In the genomic region with DNA sequence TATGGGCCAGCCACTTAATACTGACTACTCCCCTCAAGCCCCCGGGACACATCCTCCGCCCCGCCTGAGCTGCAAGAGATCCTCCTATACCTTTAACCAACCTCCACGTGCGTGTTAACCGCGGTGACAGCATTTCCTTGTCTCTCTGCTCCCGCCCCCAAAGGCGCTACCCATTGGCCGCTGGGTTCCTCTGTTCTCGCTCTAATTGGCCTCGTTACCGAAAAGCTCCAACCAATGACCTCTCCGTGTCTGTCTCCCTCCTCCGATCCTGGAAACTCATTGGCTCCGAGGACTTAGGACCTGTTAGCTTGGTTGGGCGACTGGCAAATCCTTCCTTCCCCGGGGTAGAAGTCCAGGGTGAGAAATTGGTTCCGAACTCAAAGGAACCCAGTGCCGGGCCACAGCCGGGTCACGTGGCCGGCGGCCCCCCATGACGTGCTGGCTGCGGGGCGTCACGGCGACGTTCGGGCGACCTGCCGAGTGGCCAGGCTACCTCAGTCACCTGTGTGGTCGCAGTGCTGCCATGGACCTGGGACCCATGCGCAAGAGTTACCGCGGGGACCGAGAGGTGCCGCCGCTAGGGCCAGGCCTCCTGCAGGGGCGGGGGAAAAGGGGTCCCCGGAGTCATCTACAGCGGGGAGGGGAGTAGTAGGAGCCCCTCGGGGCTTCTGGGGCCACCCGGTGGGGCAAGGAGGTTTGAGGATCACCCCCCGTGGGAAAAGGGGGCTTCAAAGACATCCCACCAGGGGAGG, we compare ENCODE assay signal across 1 cellular context.
TF ChIP-seq lines count a peak whose summit lies in the region.

A gene (plus strand): TSS at position 326 of the 752 bp plus-strand sequence. CDS start 105 bp downstream, at position 431.

TF ChIP-seq in HepG2, 621 proteins besides CTCF, POLR2A, EP300 and RAD21 (continued from another document and continues in another):
- TF ChIP-seq, protein P1, sequence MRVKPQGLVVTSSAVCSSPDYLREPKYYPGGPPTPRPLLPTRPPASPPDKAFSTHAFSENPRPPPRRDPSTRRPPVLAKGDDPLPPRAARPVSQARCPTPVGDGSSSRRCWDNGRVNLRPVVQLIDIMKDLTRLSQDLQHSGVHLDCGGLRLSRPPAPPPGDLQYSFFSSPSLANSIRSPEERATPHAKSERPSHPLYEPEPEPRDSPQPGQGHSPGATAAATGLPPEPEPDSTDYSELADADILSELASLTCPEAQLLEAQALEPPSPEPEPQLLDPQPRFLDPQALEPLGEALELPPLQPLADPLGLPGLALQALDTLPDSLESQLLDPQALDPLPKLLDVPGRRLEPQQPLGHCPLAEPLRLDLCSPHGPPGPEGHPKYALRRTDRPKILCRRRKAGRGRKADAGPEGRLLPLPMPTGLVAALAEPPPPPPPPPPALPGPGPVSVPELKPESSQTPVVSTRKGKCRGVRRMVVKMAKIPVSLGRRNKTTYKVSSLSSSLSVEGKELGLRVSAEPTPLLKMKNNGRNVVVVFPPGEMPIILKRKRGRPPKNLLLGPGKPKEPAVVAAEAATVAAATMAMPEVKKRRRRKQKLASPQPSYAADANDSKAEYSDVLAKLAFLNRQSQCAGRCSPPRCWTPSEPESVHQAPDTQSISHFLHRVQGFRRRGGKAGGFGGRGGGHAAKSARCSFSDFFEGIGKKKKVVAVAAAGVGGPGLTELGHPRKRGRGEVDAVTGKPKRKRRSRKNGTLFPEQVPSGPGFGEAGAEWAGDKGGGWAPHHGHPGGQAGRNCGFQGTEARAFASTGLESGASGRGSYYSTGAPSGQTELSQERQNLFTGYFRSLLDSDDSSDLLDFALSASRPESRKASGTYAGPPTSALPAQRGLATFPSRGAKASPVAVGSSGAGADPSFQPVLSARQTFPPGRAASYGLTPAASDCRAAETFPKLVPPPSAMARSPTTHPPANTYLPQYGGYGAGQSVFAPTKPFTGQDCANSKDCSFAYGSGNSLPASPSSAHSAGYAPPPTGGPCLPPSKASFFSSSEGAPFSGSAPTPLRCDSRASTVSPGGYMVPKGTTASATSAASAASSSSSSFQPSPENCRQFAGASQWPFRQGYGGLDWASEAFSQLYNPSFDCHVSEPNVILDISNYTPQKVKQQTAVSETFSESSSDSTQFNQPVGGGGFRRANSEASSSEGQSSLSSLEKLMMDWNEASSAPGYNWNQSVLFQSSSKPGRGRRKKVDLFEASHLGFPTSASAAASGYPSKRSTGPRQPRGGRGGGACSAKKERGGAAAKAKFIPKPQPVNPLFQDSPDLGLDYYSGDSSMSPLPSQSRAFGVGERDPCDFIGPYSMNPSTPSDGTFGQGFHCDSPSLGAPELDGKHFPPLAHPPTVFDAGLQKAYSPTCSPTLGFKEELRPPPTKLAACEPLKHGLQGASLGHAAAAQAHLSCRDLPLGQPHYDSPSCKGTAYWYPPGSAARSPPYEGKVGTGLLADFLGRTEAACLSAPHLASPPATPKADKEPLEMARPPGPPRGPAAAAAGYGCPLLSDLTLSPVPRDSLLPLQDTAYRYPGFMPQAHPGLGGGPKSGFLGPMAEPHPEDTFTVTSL (CRISPR knock-in tag; IDR thresholded peaks at IDR 0.05; ENCODE audit: borderline replicate concordance): peak; percentile 57; the same call in 1 of the 2 replicates
- TF ChIP-seq CBX5 (CRISPR knock-in tag; IDR thresholded peaks at IDR 0.05; ENCODE audit: borderline replicate concordance) (no peak; the same call in 1 of the 2 replicates), ZNF724P (CRISPR knock-in tag; IDR thresholded peaks at IDR 0.05; ENCODE audit: borderline replicate concordance) (peak; percentile 90; the same call in 1 of the 2 replicates), ZNF251 (CRISPR knock-in tag; IDR thresholded peaks at IDR 0.05) (no peak), GATAD2A (CRISPR knock-in tag; IDR thresholded peaks at IDR 0.05) (peak; percentile 77), HES4 (CRISPR knock-in tag; IDR thresholded peaks at IDR 0.05; ENCODE audit: borderline replicate concordance) (peak; percentile 83; the same call in 1 of the 2 replicates), TBL1XR1 (IDR thresholded peaks at IDR 0.05; ENCODE audit: borderline replicate concordance, low read length, partially characterized antibody) (no peak), ZNF747 (CRISPR knock-in tag; IDR thresholded peaks at IDR 0.05; ENCODE audit: borderline replicate concordance) (peak; percentile 81), SOX13 (IDR thresholded peaks at IDR 0.05) (no peak), SOX13 (CRISPR knock-in tag; conservative IDR thresholded peaks at IDR 0.05 in 1 of 2, IDR thresholded peaks at IDR 0.05 in 1 of 2) (peak in 1 of 2 experiments; percentile 4; a peak in 1 of 4 replicates), KLF12 (CRISPR knock-in tag; IDR thresholded peaks at IDR 0.05; ENCODE audit: borderline replicate concordance) (peak; percentile 79), ZNF124 (CRISPR knock-in tag; IDR thresholded peaks at IDR 0.05) (peak; percentile 96), FOXJ3 (CRISPR knock-in tag; IDR thresholded peaks at IDR 0.05; ENCODE audit: borderline replicate concordance) (peak; percentile 72; the same call in 1 of the 2 replicates), GPN1 (CRISPR knock-in tag; IDR thresholded peaks at IDR 0.05; ENCODE audit: borderline replicate concordance) (peak; percentile 64; the same call in 1 of the 2 replicates), ZNF317 (CRISPR knock-in tag; IDR thresholded peaks at IDR 0.05) (peak; percentile 93), NFYC (CRISPR knock-in tag; IDR thresholded peaks at IDR 0.05) (peak; percentile 99)
- TF ChIP-seq, protein P2, sequence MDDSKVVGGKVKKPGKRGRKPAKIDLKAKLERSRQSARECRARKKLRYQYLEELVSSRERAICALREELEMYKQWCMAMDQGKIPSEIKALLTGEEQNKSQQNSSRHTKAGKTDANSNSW (CRISPR knock-in tag; IDR thresholded peaks at IDR 0.05; ENCODE audit: borderline replicate concordance): peak; percentile 89; the same call in 1 of the 2 replicates
- TF ChIP-seq, protein P3, sequence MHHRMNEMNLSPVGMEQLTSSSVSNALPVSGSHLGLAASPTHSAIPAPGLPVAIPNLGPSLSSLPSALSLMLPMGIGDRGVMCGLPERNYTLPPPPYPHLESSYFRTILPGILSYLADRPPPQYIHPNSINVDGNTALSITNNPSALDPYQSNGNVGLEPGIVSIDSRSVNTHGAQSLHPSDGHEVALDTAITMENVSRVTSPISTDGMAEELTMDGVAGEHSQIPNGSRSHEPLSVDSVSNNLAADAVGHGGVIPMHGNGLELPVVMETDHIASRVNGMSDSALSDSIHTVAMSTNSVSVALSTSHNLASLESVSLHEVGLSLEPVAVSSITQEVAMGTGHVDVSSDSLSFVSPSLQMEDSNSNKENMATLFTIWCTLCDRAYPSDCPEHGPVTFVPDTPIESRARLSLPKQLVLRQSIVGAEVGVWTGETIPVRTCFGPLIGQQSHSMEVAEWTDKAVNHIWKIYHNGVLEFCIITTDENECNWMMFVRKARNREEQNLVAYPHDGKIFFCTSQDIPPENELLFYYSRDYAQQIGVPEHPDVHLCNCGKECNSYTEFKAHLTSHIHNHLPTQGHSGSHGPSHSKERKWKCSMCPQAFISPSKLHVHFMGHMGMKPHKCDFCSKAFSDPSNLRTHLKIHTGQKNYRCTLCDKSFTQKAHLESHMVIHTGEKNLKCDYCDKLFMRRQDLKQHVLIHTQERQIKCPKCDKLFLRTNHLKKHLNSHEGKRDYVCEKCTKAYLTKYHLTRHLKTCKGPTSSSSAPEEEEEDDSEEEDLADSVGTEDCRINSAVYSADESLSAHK (CRISPR knock-in tag; IDR thresholded peaks at IDR 0.05; ENCODE audit: borderline replicate concordance): no peak; the same call in 1 of the 2 replicates
- TF ChIP-seq, protein P4, sequence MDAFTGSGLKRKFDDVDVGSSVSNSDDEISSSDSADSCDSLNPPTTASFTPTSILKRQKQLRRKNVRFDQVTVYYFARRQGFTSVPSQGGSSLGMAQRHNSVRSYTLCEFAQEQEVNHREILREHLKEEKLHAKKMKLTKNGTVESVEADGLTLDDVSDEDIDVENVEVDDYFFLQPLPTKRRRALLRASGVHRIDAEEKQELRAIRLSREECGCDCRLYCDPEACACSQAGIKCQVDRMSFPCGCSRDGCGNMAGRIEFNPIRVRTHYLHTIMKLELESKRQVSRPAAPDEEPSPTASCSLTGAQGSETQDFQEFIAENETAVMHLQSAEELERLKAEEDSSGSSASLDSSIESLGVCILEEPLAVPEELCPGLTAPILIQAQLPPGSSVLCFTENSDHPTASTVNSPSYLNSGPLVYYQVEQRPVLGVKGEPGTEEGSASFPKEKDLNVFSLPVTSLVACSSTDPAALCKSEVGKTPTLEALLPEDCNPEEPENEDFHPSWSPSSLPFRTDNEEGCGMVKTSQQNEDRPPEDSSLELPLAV (CRISPR knock-in tag; conservative IDR thresholded peaks at IDR 0.05; ENCODE audit: low read depth): no peak; the same call in 1 of the 2 replicates
- TF ChIP-seq, protein P5, sequence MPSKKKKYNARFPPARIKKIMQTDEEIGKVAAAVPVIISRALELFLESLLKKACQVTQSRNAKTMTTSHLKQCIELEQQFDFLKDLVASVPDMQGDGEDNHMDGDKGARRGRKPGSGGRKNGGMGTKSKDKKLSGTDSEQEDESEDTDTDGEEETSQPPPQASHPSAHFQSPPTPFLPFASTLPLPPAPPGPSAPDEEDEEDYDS (CRISPR knock-in tag; IDR thresholded peaks at IDR 0.05): peak; percentile 86
- TF ChIP-seq, protein P6, sequence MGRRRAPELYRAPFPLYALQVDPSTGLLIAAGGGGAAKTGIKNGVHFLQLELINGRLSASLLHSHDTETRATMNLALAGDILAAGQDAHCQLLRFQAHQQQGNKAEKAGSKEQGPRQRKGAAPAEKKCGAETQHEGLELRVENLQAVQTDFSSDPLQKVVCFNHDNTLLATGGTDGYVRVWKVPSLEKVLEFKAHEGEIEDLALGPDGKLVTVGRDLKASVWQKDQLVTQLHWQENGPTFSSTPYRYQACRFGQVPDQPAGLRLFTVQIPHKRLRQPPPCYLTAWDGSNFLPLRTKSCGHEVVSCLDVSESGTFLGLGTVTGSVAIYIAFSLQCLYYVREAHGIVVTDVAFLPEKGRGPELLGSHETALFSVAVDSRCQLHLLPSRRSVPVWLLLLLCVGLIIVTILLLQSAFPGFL (CRISPR knock-in tag; IDR thresholded peaks at IDR 0.05): peak; percentile 86; the same call in 1 of the 2 replicates
- TF ChIP-seq, protein P7, sequence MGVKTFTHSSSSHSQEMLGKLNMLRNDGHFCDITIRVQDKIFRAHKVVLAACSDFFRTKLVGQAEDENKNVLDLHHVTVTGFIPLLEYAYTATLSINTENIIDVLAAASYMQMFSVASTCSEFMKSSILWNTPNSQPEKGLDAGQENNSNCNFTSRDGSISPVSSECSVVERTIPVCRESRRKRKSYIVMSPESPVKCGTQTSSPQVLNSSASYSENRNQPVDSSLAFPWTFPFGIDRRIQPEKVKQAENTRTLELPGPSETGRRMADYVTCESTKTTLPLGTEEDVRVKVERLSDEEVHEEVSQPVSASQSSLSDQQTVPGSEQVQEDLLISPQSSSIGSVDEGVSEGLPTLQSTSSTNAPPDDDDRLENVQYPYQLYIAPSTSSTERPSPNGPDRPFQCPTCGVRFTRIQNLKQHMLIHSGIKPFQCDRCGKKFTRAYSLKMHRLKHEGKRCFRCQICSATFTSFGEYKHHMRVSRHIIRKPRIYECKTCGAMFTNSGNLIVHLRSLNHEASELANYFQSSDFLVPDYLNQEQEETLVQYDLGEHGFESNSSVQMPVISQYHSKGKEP (CRISPR knock-in tag; IDR thresholded peaks at IDR 0.05): peak; percentile 82
- TF ChIP-seq, protein P8, sequence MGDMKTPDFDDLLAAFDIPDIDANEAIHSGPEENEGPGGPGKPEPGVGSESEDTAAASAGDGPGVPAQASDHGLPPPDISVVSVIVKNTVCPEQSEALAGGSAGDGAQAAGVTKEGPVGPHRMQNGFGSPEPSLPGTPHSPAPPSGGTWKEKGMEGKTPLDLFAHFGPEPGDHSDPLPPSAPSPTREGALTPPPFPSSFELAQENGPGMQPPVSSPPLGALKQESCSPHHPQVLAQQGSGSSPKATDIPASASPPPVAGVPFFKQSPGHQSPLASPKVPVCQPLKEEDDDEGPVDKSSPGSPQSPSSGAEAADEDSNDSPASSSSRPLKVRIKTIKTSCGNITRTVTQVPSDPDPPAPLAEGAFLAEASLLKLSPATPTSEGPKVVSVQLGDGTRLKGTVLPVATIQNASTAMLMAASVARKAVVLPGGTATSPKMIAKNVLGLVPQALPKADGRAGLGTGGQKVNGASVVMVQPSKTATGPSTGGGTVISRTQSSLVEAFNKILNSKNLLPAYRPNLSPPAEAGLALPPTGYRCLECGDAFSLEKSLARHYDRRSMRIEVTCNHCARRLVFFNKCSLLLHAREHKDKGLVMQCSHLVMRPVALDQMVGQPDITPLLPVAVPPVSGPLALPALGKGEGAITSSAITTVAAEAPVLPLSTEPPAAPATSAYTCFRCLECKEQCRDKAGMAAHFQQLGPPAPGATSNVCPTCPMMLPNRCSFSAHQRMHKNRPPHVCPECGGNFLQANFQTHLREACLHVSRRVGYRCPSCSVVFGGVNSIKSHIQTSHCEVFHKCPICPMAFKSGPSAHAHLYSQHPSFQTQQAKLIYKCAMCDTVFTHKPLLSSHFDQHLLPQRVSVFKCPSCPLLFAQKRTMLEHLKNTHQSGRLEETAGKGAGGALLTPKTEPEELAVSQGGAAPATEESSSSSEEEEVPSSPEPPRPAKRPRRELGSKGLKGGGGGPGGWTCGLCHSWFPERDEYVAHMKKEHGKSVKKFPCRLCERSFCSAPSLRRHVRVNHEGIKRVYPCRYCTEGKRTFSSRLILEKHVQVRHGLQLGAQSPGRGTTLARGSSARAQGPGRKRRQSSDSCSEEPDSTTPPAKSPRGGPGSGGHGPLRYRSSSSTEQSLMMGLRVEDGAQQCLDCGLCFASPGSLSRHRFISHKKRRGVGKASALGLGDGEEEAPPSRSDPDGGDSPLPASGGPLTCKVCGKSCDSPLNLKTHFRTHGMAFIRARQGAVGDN (CRISPR knock-in tag; IDR thresholded peaks at IDR 0.05): peak; percentile 100
- TF ChIP-seq, protein P9, sequence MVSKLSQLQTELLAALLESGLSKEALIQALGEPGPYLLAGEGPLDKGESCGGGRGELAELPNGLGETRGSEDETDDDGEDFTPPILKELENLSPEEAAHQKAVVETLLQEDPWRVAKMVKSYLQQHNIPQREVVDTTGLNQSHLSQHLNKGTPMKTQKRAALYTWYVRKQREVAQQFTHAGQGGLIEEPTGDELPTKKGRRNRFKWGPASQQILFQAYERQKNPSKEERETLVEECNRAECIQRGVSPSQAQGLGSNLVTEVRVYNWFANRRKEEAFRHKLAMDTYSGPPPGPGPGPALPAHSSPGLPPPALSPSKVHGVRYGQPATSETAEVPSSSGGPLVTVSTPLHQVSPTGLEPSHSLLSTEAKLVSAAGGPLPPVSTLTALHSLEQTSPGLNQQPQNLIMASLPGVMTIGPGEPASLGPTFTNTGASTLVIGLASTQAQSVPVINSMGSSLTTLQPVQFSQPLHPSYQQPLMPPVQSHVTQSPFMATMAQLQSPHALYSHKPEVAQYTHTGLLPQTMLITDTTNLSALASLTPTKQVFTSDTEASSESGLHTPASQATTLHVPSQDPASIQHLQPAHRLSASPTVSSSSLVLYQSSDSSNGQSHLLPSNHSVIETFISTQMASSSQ (IDR thresholded peaks at IDR 0.05; ENCODE audit: low read depth): no peak
- TF ChIP-seq, protein P9 (CRISPR knock-in tag; IDR thresholded peaks at IDR 0.05; ENCODE audit: borderline replicate concordance): peak; percentile 51; the same call in 1 of the 2 replicates
